1 cellular context compared by ENCODE assay signal in the genomic region with DNA sequence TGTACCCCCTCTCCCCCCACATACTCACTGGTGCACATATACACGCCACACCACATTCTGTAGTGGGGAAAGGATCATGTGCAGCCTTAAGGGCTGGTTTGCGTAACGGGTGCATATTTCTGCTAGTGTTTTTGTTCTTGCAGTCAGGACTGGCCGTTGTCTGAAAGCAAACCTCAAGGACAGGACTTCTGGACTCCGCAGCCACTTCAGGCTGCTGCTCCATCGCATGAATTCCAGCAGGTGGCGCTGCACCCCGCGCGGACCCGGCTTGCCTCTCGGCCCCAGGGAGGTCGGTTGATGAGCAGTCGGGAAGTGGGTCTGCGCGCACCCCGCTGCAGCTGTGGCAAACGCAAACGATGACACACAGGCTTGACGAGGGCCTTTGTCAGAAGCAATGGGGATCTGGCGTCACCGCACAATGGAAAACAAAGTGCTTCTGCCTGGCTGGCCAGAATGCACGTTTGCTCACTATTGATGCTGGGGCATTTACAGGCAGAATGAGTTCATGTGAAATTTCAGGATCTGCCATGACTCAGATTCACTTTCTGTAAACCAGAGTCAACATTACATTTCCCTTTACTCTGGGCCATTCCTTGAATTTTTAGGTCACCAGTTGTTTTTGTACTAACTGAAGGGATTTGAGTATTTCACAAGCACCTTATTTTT.
TF ChIP-seq lines count a peak whose summit lies in the region.

No MANE protein-coding gene starts in this region.

TF ChIP-seq in HEK293, 187 proteins besides CTCF, POLR2A, EP300 and RAD21 (continued from another document and continues in another):
- TF ChIP-seq, protein P1, sequence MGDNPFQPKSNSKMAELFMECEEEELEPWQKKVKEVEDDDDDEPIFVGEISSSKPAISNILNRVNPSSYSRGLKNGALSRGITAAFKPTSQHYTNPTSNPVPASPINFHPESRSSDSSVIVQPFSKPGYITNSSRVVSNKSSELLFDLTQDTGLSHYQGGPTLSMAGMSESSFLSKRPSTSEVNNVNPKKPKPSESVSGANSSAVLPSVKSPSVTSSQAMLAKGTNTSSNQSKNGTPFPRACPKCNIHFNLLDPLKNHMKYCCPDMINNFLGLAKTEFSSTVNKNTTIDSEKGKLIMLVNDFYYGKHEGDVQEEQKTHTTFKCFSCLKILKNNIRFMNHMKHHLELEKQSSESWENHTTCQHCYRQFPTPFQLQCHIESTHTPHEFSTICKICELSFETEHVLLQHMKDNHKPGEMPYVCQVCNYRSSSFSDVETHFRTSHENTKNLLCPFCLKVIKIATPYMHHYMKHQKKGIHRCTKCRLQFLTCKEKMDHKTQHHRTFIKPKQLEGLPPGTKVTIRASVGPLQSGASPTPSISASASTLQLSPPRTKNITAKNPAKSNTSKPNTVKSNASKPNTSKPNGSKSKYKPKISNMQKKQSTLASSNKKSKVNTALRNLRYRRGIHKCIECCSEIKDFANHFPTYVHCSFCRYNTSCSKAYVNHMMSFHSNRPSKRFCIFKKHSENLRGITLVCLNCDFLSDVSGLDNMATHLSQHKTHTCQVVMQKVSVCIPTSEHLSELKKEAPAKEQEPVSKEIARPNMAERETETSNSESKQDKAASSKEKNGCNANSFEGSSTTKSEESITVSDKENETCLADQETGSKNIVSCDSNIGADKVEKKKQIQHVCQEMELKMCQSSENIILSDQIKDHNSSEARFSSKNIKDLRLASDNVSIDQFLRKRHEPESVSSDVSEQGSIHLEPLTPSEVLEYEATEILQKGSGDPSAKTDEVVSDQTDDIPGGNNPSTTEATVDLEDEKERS (tag by site-specific recombination; IDR thresholded peaks at IDR 0.05): no peak
- TF ChIP-seq ZNF548 (tag by site-specific recombination; IDR thresholded peaks at IDR 0.05): no peak
- TF ChIP-seq, protein P2, sequence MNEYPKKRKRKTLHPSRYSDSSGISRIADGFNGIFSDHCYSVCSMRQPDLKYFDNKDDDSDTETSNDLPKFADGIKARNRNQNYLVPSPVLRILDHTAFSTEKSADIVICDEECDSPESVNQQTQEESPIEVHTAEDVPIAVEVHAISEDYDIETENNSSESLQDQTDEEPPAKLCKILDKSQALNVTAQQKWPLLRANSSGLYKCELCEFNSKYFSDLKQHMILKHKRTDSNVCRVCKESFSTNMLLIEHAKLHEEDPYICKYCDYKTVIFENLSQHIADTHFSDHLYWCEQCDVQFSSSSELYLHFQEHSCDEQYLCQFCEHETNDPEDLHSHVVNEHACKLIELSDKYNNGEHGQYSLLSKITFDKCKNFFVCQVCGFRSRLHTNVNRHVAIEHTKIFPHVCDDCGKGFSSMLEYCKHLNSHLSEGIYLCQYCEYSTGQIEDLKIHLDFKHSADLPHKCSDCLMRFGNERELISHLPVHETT (tag by site-specific recombination; IDR thresholded peaks at IDR 0.05): peak; percentile 84; the same call in 1 of the 2 replicates
- TF ChIP-seq ZNF112 (tag by site-specific recombination; IDR thresholded peaks at IDR 0.05): no peak
- TF ChIP-seq ZEB2 (tag by site-specific recombination; IDR thresholded peaks at IDR 0.05): peak; percentile 95
- no peak for TF ChIP-seq ZNF677 (tag by site-specific recombination; IDR thresholded peaks at IDR 0.05)
- TF ChIP-seq ZNF169 (tag by site-specific recombination; IDR thresholded peaks at IDR 0.05): no peak
- no peak for TF ChIP-seq ZNF311 (tag by site-specific recombination; IDR thresholded peaks at IDR 0.05; ENCODE audit: borderline replicate concordance)
- peak; percentile 67 for TF ChIP-seq OSR2 (tag by site-specific recombination; IDR thresholded peaks at IDR 0.05)
- no peak for TF ChIP-seq OVOL3 (tag by site-specific recombination; IDR thresholded peaks at IDR 0.05)
- TF ChIP-seq ZNF623 (tag by site-specific recombination; IDR thresholded peaks at IDR 0.05): no peak
- no peak for TF ChIP-seq KLF9 (tag by site-specific recombination; IDR thresholded peaks at IDR 0.05; ENCODE audit: low read depth)
- no peak for TF ChIP-seq KLF16 (tag by site-specific recombination; IDR thresholded peaks at IDR 0.05)
- TF ChIP-seq, protein P3, sequence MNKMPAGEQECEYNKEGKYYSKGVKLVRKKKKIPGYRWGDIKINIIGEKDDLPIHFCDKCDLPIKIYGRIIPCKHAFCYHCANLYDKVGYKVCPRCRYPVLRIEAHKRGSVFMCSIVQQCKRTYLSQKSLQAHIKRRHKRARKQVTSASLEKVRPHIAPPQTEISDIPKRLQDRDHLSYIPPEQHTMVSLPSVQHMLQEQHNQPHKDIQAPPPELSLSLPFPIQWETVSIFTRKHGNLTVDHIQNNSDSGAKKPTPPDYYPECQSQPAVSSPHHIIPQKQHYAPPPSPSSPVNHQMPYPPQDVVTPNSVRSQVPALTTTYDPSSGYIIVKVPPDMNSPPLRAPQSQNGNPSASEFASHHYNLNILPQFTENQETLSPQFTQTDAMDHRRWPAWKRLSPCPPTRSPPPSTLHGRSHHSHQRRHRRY (tag by site-specific recombination; IDR thresholded peaks at IDR 0.05): no peak
- no peak for TF ChIP-seq ZNF792 (tag by site-specific recombination; IDR thresholded peaks at IDR 0.05)
- no peak for TF ChIP-seq ZNF473 (tag by site-specific recombination; IDR thresholded peaks at IDR 0.05)
- TF ChIP-seq, protein P4, sequence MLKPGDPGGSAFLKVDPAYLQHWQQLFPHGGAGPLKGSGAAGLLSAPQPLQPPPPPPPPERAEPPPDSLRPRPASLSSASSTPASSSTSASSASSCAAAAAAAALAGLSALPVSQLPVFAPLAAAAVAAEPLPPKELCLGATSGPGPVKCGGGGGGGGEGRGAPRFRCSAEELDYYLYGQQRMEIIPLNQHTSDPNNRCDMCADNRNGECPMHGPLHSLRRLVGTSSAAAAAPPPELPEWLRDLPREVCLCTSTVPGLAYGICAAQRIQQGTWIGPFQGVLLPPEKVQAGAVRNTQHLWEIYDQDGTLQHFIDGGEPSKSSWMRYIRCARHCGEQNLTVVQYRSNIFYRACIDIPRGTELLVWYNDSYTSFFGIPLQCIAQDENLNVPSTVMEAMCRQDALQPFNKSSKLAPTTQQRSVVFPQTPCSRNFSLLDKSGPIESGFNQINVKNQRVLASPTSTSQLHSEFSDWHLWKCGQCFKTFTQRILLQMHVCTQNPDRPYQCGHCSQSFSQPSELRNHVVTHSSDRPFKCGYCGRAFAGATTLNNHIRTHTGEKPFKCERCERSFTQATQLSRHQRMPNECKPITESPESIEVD (tag by site-specific recombination; IDR thresholded peaks at IDR 0.05): peak; percentile 75
- no peak; the same call in none of the 2 replicates for TF ChIP-seq ZNF391 (tag by site-specific recombination; IDR thresholded peaks at IDR 0.05; ENCODE audit: borderline replicate concordance, low read depth)
- peak; percentile 70 for TF ChIP-seq ZBTB20 (tag by site-specific recombination; IDR thresholded peaks at IDR 0.05)
- TF ChIP-seq, protein P5, sequence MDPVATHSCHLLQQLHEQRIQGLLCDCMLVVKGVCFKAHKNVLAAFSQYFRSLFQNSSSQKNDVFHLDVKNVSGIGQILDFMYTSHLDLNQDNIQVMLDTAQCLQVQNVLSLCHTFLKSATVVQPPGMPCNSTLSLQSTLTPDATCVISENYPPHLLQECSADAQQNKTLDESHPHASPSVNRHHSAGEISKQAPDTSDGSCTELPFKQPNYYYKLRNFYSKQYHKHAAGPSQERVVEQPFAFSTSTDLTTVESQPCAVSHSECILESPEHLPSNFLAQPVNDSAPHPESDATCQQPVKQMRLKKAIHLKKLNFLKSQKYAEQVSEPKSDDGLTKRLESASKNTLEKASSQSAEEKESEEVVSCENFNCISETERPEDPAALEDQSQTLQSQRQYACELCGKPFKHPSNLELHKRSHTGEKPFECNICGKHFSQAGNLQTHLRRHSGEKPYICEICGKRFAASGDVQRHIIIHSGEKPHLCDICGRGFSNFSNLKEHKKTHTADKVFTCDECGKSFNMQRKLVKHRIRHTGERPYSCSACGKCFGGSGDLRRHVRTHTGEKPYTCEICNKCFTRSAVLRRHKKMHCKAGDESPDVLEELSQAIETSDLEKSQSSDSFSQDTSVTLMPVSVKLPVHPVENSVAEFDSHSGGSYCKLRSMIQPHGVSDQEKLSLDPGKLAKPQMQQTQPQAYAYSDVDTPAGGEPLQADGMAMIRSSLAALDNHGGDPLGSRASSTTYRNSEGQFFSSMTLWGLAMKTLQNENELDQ (tag by site-specific recombination; IDR thresholded peaks at IDR 0.05; ENCODE audit: low read depth): no peak
- peak; percentile 96 for TF ChIP-seq FEZF1 (tag by site-specific recombination; IDR thresholded peaks at IDR 0.05)
- TF ChIP-seq ZBTB17 (tag by site-specific recombination; IDR thresholded peaks at IDR 0.05): peak; percentile 97
- no peak for TF ChIP-seq ZSCAN23 (tag by site-specific recombination; IDR thresholded peaks at IDR 0.05)
- no peak for TF ChIP-seq ZNF404 (tag by site-specific recombination; IDR thresholded peaks at IDR 0.05)
- TF ChIP-seq ZNF596 (tag by site-specific recombination; IDR thresholded peaks at IDR 0.05): no peak
- TF ChIP-seq ZNF121 (tag by site-specific recombination; IDR thresholded peaks at IDR 0.05): no peak
- TF ChIP-seq ZNF302 (tag by site-specific recombination; IDR thresholded peaks at IDR 0.05; ENCODE audit: low read depth): no peak
- TF ChIP-seq AEBP2 (tag by site-specific recombination; IDR thresholded peaks at IDR 0.05; ENCODE audit: borderline replicate concordance): no peak
- TF ChIP-seq ZNF768 (tag by site-specific recombination; IDR thresholded peaks at IDR 0.05): no peak
- TF ChIP-seq ZNF843 (tag by site-specific recombination; IDR thresholded peaks at IDR 0.05): peak; percentile 57; the same call in 1 of the 2 replicates
- no peak for TF ChIP-seq ZSCAN4 (tag by site-specific recombination; IDR thresholded peaks at IDR 0.05)
- TF ChIP-seq ZNF394 (tag by site-specific recombination; IDR thresholded peaks at IDR 0.05; ENCODE audit: borderline replicate concordance): peak; percentile 66
- no peak for TF ChIP-seq ZNF626 (tag by site-specific recombination; IDR thresholded peaks at IDR 0.05)
- no peak for TF ChIP-seq ZNF621 (tag by site-specific recombination; IDR thresholded peaks at IDR 0.05)
- TF ChIP-seq ZNF777 (tag by site-specific recombination; IDR thresholded peaks at IDR 0.05; ENCODE audit: borderline replicate concordance): no peak
- no peak for TF ChIP-seq ZNF670 (tag by site-specific recombination; IDR thresholded peaks at IDR 0.05; ENCODE audit: low read depth)
- no peak for TF ChIP-seq MYNN (tag by site-specific recombination; IDR thresholded peaks at IDR 0.05; ENCODE audit: borderline replicate concordance)
- no peak for TF ChIP-seq ZNF280C (tag by site-specific recombination; IDR thresholded peaks at IDR 0.05)
- TF ChIP-seq ZNF157 (tag by site-specific recombination; IDR thresholded peaks at IDR 0.05): no peak
- peak; percentile 52; the same call in 1 of the 2 replicates for TF ChIP-seq REPIN1 (tag by site-specific recombination; IDR thresholded peaks at IDR 0.05; ENCODE audit: low read depth)
